12 cellular contexts compared by ENCODE assay signal in the genomic region with DNA sequence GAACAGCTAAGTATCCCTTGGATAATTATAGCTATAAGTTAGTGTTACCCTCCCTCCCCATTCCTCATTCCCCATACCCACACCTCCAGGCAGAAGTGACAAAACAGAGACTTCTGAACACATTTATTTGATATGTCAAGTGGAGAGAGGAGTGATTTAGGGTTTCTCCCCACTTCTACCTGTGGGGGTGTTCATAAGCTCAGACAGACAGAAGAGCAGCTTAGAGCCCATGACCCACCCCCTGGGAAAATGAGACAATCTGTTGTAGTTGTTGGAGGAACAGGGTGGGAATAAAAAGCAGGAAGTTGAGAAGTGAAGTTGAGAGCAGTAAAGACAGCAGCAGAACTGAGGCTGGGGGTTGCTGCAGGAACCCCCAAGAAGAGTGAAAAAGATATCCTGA. TPM values are rescaled to one million over a fixed set of nuclear protein-coding genes. Genes with fewer than 3 reads are reported as not detected.
A peak's percentile ranks its signal among the peaks of the same experiment; 100 is the strongest.
DNase-seq lines count a peak whose midpoint lies in the region; ATAC-seq and TF ChIP-seq lines count a peak whose summit lies in the region.
"Had no signal": no experiment of that assay in that cellular context is flagged by ENCODE, and none has a peak within 500 bp of the region (broad histone marks: within the 10 kb centered on the region; RNA-seq: fewer than 3 reads in every experiment).

No MANE protein-coding gene starts in this region.

- peaks cover 46% of the 10 kb centered on the region for H3K79me2 ChIP-seq in DOHH2 (ENCODE audit: control insufficient read depth, low read length)

- H3K9me3 ChIP-seq in BLaER1 = no peaks in the 10 kb centered on the region
- no peaks in the 10 kb centered on the region for H3K9me3 ChIP-seq in DOHH2 (ENCODE audit: control insufficient read depth, insufficient read depth, low read length)

- no peaks in the 10 kb centered on the region for H3K27me3 Mint-ChIP-seq in activated naive CD8-positive, alpha-beta T cell
- H3K27me3 Mint-ChIP-seq in natural killer cell (ENCODE audit: low read depth in 2 of 2) = no peaks in the 10 kb centered on the region

- intact Hi-C loops in natural killer cell (cut with micrococcal nuclease) = no loop called here

- H3K27me3 ChIP-seq in BLaER1 (peaks cover 34% of the 10 kb centered on the region), DOHH2 (ENCODE audit: control insufficient read depth, low read length) (no peaks in the 10 kb centered on the region)

- H3K9me3 Mint-ChIP-seq in activated naive CD8-positive, alpha-beta T cell (ENCODE audit: low read depth) = no peaks in the 10 kb centered on the region
- H3K9me3 Mint-ChIP-seq in natural killer cell = no peaks in the 10 kb centered on the region

- peaks cover 28% of the 10 kb centered on the region for H3F3A ChIP-seq in DOHH2 (ENCODE audit: control insufficient read depth, insufficient read depth)

- peak overlapping the region; percentile 75 for H3K4me3 Mint-ChIP-seq in activated naive CD8-positive, alpha-beta T cell
- H3K4me3 Mint-ChIP-seq in natural killer cell = peak overlapping the region; percentile 94

- peaks cover 80% of the 10 kb centered on the region for H3K4me1 Mint-ChIP-seq in activated naive CD8-positive, alpha-beta T cell (ENCODE audit: low read depth)
- peaks cover 88 to 89% of the 10 kb centered on the region in 2 donors for H3K4me1 Mint-ChIP-seq in natural killer cell

- no peaks in the 10 kb centered on the region for H3K9me2 ChIP-seq in DOHH2 (replicated peaks; ENCODE audit: control insufficient read depth, low read length)

- peaks cover 6% of the 10 kb centered on the region; the same call in 1 of the 2 replicates for H4K20me1 ChIP-seq in BLaER1
- H4K20me1 ChIP-seq in DOHH2 (ENCODE audit: control insufficient read depth, insufficient read depth, low read depth, low read length) = no peaks in the 10 kb centered on the region

- H3K36me3 ChIP-seq in BLaER1 = peaks cover 6% of the 10 kb centered on the region; the same call in 1 of the 2 replicates
- H3K36me3 ChIP-seq in DOHH2 (ENCODE audit: control insufficient read depth, low read length) = peaks cover 14% of the 10 kb centered on the region; the same call in 1 of the 2 replicates

- peak overlapping the region; percentile 99 for H3K4me2 ChIP-seq in BLaER1
- peak overlapping the region; percentile 98 for H3K4me2 ChIP-seq in DOHH2 (ENCODE audit: low read length)

- H3K27ac ChIP-seq in BLaER1 (no peak overlapping the region), DOHH2 (ENCODE audit: low read depth, low read length) (no peak overlapping the region)

- peak overlapping the region; percentile 76; the same call in 1 of the 2 replicates for H3K9ac ChIP-seq in BLaER1

- DNase-seq in natural killer cell (no peak), inferior parietal cortex (ENCODE audit: extremely low spot score) (no peak), RKO (ENCODE audit: low spot score) (no peak), ecto neural progenitor cell (ENCODE audit: low spot score) (no peak)
- DNase-seq: activated effector memory CD4-positive, alpha-beta T cell treated with anti-CD3 and anti-CD28 coated beads, Interleukin-2, amount 50 U/mL, for 16 hours; NCI-H1694; retina; T1000 had no signal

- TF ChIP-seq CTCF in DOHH2 (IDR thresholded peaks at IDR 0.05; ENCODE audit: low read depth, low read length, poor library complexity, severe bottlenecking) (no peak), natural killer cell (IDR thresholded peaks at IDR 0.05) (no peak)

- H3K36me3 Mint-ChIP-seq in activated naive CD8-positive, alpha-beta T cell = no peaks in the 10 kb centered on the region
- no peaks in the 10 kb centered on the region for H3K36me3 Mint-ChIP-seq in natural killer cell

- ATAC-seq in natural killer cell = no peak
- no peak for ATAC-seq in GM19467 (IDR thresholded peaks at IDR 0.05; ENCODE audit: unreplicated experiment)

- H3K4me1 ChIP-seq in BLaER1 = peaks cover 81% of the 10 kb centered on the region
- peaks cover 86% of the 10 kb centered on the region for H3K4me1 ChIP-seq in DOHH2 (ENCODE audit: control insufficient read depth, low read length)

- H3K4me3 ChIP-seq in BLaER1 (peak overlapping the region; percentile 79; the same call in 1 of the 2 replicates), DOHH2 (ENCODE audit: low read length) (peak overlapping the region; percentile 87; the same call in 1 of the 2 replicates)

- H3K27ac Mint-ChIP-seq in activated naive CD8-positive, alpha-beta T cell = peak overlapping the region; percentile 25
- H3K27ac Mint-ChIP-seq in natural killer cell = peak overlapping the region; percentile 86 to 87

RNA-seq across cellular contexts. Expression of gene LIX1L, which starts 1.5 kb away (rescaled TPM):
- total RNA-seq in natural killer cell = 10 to 100 TPM; 33.4 to 41.3 (median 38.2) TPM

RNA-seq across cellular contexts. Expression of gene ANKRD34A, which starts 5.0 kb away (rescaled TPM):
- 1 to 10 TPM; 1.4 to 1.9 (median 1.4) TPM for total RNA-seq in natural killer cell

RNA-seq across cellular contexts. Expression of gene POLR3GL, which starts 5.2 kb away (rescaled TPM):
- 10 to 100 TPM; 34.9 to 37.5 (median 37.4) TPM for total RNA-seq in natural killer cell

RNA-seq across cellular contexts. Expression of gene RBM8A, which starts 32.0 kb away (rescaled TPM):
- 100 to 1,000 TPM; 172 to 204 (median 200) TPM for total RNA-seq in natural killer cell

RNA-seq across cellular contexts. Expression of gene TXNIP, which starts 37.0 kb away (rescaled TPM):
- total RNA-seq in natural killer cell = 1,000 to 10,000 TPM in 2 of 3 donors, 100 to 1,000 TPM in 1; 984 to 1,724 (median 1,422) TPM
